In the genomic region with DNA sequence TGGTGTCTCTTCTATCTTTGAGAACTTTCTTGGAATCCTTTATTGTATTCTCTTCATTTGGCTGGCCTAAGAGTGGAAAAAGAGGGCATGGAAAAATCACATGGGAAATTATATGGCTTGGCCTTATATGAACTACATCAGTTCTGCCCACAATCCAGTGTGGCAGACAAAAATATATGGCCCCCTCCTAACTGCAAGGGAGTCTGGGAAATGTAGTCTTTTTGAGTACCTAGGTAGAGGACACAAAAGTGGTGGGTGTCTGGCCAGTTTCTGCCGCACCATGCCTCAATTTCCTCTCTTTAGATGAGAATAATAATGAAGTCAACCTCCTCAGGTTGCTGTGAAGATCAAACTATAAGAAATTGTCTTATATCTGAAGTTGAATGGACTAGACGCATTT, we compare ENCODE assay signal across 1 cellular context.
TF ChIP-seq lines count a peak whose summit lies in the region.

No MANE protein-coding gene starts in this region.

TF ChIP-seq in HCT116, 20 proteins besides CTCF, POLR2A, EP300 and RAD21 (continued from another document):
- TF ChIP-seq, protein P1, sequence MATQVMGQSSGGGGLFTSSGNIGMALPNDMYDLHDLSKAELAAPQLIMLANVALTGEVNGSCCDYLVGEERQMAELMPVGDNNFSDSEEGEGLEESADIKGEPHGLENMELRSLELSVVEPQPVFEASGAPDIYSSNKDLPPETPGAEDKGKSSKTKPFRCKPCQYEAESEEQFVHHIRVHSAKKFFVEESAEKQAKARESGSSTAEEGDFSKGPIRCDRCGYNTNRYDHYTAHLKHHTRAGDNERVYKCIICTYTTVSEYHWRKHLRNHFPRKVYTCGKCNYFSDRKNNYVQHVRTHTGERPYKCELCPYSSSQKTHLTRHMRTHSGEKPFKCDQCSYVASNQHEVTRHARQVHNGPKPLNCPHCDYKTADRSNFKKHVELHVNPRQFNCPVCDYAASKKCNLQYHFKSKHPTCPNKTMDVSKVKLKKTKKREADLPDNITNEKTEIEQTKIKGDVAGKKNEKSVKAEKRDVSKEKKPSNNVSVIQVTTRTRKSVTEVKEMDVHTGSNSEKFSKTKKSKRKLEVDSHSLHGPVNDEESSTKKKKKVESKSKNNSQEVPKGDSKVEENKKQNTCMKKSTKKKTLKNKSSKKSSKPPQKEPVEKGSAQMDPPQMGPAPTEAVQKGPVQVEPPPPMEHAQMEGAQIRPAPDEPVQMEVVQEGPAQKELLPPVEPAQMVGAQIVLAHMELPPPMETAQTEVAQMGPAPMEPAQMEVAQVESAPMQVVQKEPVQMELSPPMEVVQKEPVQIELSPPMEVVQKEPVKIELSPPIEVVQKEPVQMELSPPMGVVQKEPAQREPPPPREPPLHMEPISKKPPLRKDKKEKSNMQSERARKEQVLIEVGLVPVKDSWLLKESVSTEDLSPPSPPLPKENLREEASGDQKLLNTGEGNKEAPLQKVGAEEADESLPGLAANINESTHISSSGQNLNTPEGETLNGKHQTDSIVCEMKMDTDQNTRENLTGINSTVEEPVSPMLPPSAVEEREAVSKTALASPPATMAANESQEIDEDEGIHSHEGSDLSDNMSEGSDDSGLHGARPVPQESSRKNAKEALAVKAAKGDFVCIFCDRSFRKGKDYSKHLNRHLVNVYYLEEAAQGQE (IDR thresholded peaks at IDR 0.05; ENCODE audit: low read depth) = no peak
- TF ChIP-seq ZBTB33 (IDR thresholded peaks at IDR 0.05; ENCODE audit: extremely low read depth, insufficient replicate concordance, low read length) (no peak), EGR1 (IDR thresholded peaks at IDR 0.05; ENCODE audit: low read depth) (no peak), SRF (IDR thresholded peaks at IDR 0.05; ENCODE audit: low read depth) (no peak), JUND (IDR thresholded peaks at IDR 0.05) (no peak), CBX3 (IDR thresholded peaks at IDR 0.05; ENCODE audit: low read depth) (no peak), POLR2AphosphoS5 (IDR thresholded peaks at IDR 0.05; ENCODE audit: low read depth, low read length) (no peak), ZFX (IDR thresholded peaks at IDR 0.05) (no peak), SIN3A (IDR thresholded peaks at IDR 0.05; ENCODE audit: low read depth) (no peak), FOSL1 (IDR thresholded peaks at IDR 0.05; ENCODE audit: low read depth) (no peak)
